ENCODE assay signal across 17 cellular contexts in genomic region chr1:71561729-71562128, GRCh38.
DNase-seq lines count a peak whose midpoint lies in the region; ATAC-seq and TF ChIP-seq lines count a peak whose summit lies in the region.
"Had no signal": no experiment of that assay in that cellular context is flagged by ENCODE, and none has a peak within 500 bp of the region (broad histone marks: within the 10 kb centered on the region; RNA-seq: fewer than 3 reads in every experiment).

No MANE protein-coding gene starts in this region.

- peaks cover 0 to 28% (median 25%) of the 10 kb centered on the region in 4 donors for H3K4me1 ChIP-seq in sigmoid colon

- no peaks in the 10 kb centered on the region for H3K36me3 ChIP-seq in sigmoid colon
- H3K36me3 ChIP-seq: cardiac muscle cell had no signal

- no peaks in the 10 kb centered on the region for H3K9me3 ChIP-seq in sigmoid colon

- no peaks in the 10 kb centered on the region for H3K27me3 ChIP-seq in sigmoid colon
- H3K27me3 ChIP-seq: cardiac muscle cell had no signal

- intact Hi-C loops in sigmoid colon (cut with DNase I): no loop called here

- ATAC-seq in SK-N-SH treated with all-trans-retinoic acid at 6 μM for 48 hours (peak; percentile 88), HG03108 (IDR thresholded peaks at IDR 0.05; ENCODE audit: unreplicated experiment) (no peak)
- ATAC-seq: CD8-positive, alpha-beta T cell; naive thymus-derived CD4-positive, alpha-beta T cell had no signal

- peak overlapping the region; percentile 26 for H3K4me3 ChIP-seq in fibroblast of the aortic adventitia (ENCODE audit: low read depth, low read length)
- no peak overlapping the region for H3K4me3 ChIP-seq in sigmoid colon
- H3K4me3 ChIP-seq: cardiac muscle cell had no signal

- WGBS in sigmoid colon, 2 donors: 60 to 66% methylated on average over 2 of the region's 2 CpGs

- DNase-seq in EL: peak; percentile 67
- DNase-seq in fibroblast of the aortic adventitia (ENCODE audit: low read depth): peak; percentile 89
- no peak for DNase-seq in sigmoid colon
- no peak for DNase-seq in activated naive CD4-positive, alpha-beta T cell treated with Interleukin-2 at 50 U/mL for 16 hours
- DNase-seq in activated effector memory CD4-positive, alpha-beta T cell treated with Interleukin-2 at 50 U/mL for 16 hours: no peak
- DNase-seq in T-helper 1 cell: no peak
- DNase-seq: activated CD4-positive, alpha-beta T cell treated with anti-CD3 and anti-CD28 coated beads for 1 hour; activated T-cell treated with anti-CD3 and anti-CD28 coated beads, Interleukin-2, amount 50 U/mL, for 48 hours; CD8-positive, alpha-beta T cell; erythroblast; kidney; MM.1S; naive thymus-derived CD4-positive, alpha-beta T cell; retina had no signal

- TF ChIP-seq CTCF in fibroblast of the aortic adventitia (IDR thresholded peaks at IDR 0.05; ENCODE audit: insufficient read depth, low read length) (no peak), sigmoid colon (IDR thresholded peaks at IDR 0.05) (no peak)

- H3K27ac ChIP-seq in sigmoid colon: peak overlapping the region in 3 of 4 donors; percentile 35 to 62 (median 44)
- H3K27ac ChIP-seq: cardiac muscle cell had no signal

- TF ChIP-seq EP300 in sigmoid colon (IDR thresholded peaks at IDR 0.05): no peak

- no peak for TF ChIP-seq POLR2A in sigmoid colon (IDR thresholded peaks at IDR 0.05)

TF ChIP-seq in SK-N-SH treated with all-trans-retinoic acid at 6 μM for 48 hours, 23 proteins besides CTCF, POLR2A, EP300 and RAD21:
- TF ChIP-seq TCF4 (CRISPR knock-in tag; IDR thresholded peaks at IDR 0.05; ENCODE audit: borderline replicate concordance) (no peak), ZNF70 (CRISPR knock-in tag; IDR thresholded peaks at IDR 0.05) (no peak), ZNF565 (CRISPR knock-in tag; conservative IDR thresholded peaks at IDR 0.05; ENCODE audit: low read depth) (no peak), BACH2 (CRISPR knock-in tag; IDR thresholded peaks at IDR 0.05; ENCODE audit: borderline replicate concordance) (no peak), CSDC2 (CRISPR knock-in tag; IDR thresholded peaks at IDR 0.05) (no peak), CSRNP3 (CRISPR knock-in tag; IDR thresholded peaks at IDR 0.05) (no peak), ISL1 (CRISPR knock-in tag; IDR thresholded peaks at IDR 0.05) (no peak; the same call in 1 of the 2 replicates), SNAI2 (CRISPR knock-in tag; IDR thresholded peaks at IDR 0.05) (no peak), ZFP30 (CRISPR knock-in tag; IDR thresholded peaks at IDR 0.05) (no peak)

Comparison
In these comparisons a context has a peak if more than half of its experiments do, and no peak if none do; other contexts are left out.
1. DNase-seq: peak in EL (single experiment) and fibroblast of the aortic adventitia (single experiment); none in sigmoid colon (single experiment), activated naive CD4-positive, alpha-beta T cell treated with Interleukin-2 at 50 U/mL for 16 hours (single experiment), activated effector memory CD4-positive, alpha-beta T cell treated with Interleukin-2 at 50 U/mL for 16 hours (single experiment) and T-helper 1 cell (0 of 5).